In genomic region chr7:24284699-24285506, GRCh38 we compare ENCODE assay signal across 12 cellular contexts. TPM values are rescaled to one million over a fixed set of nuclear protein-coding genes. Genes with fewer than 3 reads are reported as not detected.
A peak's percentile ranks its signal among the peaks of the same experiment; 100 is the strongest.
DNase-seq lines count a peak whose midpoint lies in the region; ATAC-seq, FAIRE-seq and TF ChIP-seq lines count a peak whose summit lies in the region.
"Had no signal": no experiment of that assay in that cellular context is flagged by ENCODE, and none has a peak within 500 bp of the region (broad histone marks: within the 10 kb centered on the region; RNA-seq: fewer than 3 reads in every experiment).

No MANE protein-coding gene starts in this region.

- H3K27me3 ChIP-seq in PC-3 (ENCODE audit: low read length) (peaks cover 79% of the 10 kb centered on the region), transverse colon (peaks cover 91% of the 10 kb centered on the region)

- FAIRE-seq in A549 (lab: Jason Lieb, UNC) (no peak), GM12892 (lab: Jason Lieb, UNC) (peak; percentile 21)
- FAIRE-seq: D721Med had no signal

- H3K79me2 ChIP-seq in PC-3 (ENCODE audit: low read length) = no peaks in the 10 kb centered on the region

- H3K27ac Mint-ChIP-seq in naive B cell = no peak overlapping the region

- H3K9me3 ChIP-seq in A549 = no peaks in the 10 kb centered on the region; the same call in 2 of the 3 replicates
- no peaks in the 10 kb centered on the region for H3K9me3 ChIP-seq in PC-3 (ENCODE audit: low read length)
- no peaks in the 10 kb centered on the region for H3K9me3 ChIP-seq in transverse colon

- CTCF ChIA-PET in A549 (lab: Yijun Ruan, JAX) (no interaction called here), HEK293T (lab: Yijun Ruan, JAX) (no interaction called here), PC-3 (lab: Charles Lee) (no interaction called here)

- H3K9ac ChIP-seq in PC-3 (ENCODE audit: low read length) = no peak overlapping the region

- TF ChIP-seq POLR2A in A549 (IDR thresholded peaks at IDR 0.05; ENCODE audit: low read length) (no peak), GM12892 (IDR thresholded peaks at IDR 0.05; ENCODE audit: low read depth, low read length) (no peak), transverse colon (IDR thresholded peaks at IDR 0.05) (no peak)

- H3K27ac ChIP-seq in A549 (no peak overlapping the region), PC-3 (ENCODE audit: low read length) (no peak overlapping the region), transverse colon (no peak overlapping the region)
- H3K27ac ChIP-seq: epithelial cell of prostate had no signal

- POLR2A ChIA-PET in A549 (lab: Yijun Ruan, JAX) = no interaction called here
- POLR2A ChIA-PET in HEK293T (lab: Yijun Ruan, JAX) = no interaction called here
- POLR2A ChIA-PET in PC-3 (lab: Charles Lee; ENCODE audit: unreplicated experiment) = no interaction called here

- H3K4me1 ChIP-seq in A549 (peaks cover 19% of the 10 kb centered on the region; the same call in 2 of the 3 replicates), PC-3 (ENCODE audit: insufficient read depth, low read length) (no peaks in the 10 kb centered on the region), transverse colon (peaks cover 0 to 19% (median 3%) of the 10 kb centered on the region in 4 donors)

- H3F3A ChIP-seq in PC-3 (ENCODE audit: low read length, unreplicated experiment) = no peaks in the 10 kb centered on the region

- H3K36me3 ChIP-seq in PC-3 (ENCODE audit: low read depth, low read length) (no peaks in the 10 kb centered on the region), transverse colon (no peaks in the 10 kb centered on the region)

- peak in 1 of 2 experiments; percentile 11 for DNase-seq in A549 (ENCODE audit: low read depth in 1 of 2, low spot score in 1 of 2)
- DNase-seq in GM12892 (ENCODE audit: insufficient read length) = no peak
- peak; percentile 35 for DNase-seq in astrocyte of the hippocampus (ENCODE audit: low read depth, low spot score)
- no peak for DNase-seq in naive B cell
- no peak for DNase-seq in occipital lobe (lab: John Stamatoyannopoulos, UW)
- DNase-seq in HEK293T (ENCODE audit: extremely low spot score) = no peak
- no peak for DNase-seq in PC-3
- DNase-seq in transverse colon = no peak
- DNase-seq: NCI-H1105 treated with DMSO at 0.1 percent for 48 hours had no signal

- H3K4me3 ChIP-seq in A549 = peak overlapping the region; percentile 38
- H3K4me3 ChIP-seq in PC-3 (ENCODE audit: low read length) = no peak overlapping the region
- H3K4me3 ChIP-seq in transverse colon = peak overlapping the region in 1 of 4 donors; percentile 7

- WGBS in A549 (ENCODE audit: missing lambda C conversion rate) = 18% methylated on average over 31 of the region's 51 CpGs
- WGBS in transverse colon (ENCODE audit: low coverage in 1 of 2), 2 donors = 19% methylated on average over 50 of the region's 51 CpGs; no CpG with 5 or more reads in 1 of the 2 donors

- H3K9me3 Mint-ChIP-seq in naive B cell = no peaks in the 10 kb centered on the region

- BruUV-seq in PC-3 (replicated peaks; lab: Mats Ljungman, UMichigan) = no TSS peak

- no peaks in the 10 kb centered on the region for H4K20me1 ChIP-seq in PC-3 (ENCODE audit: low read length)

- H3K36me3 Mint-ChIP-seq in naive B cell = no peaks in the 10 kb centered on the region

- H3K4me1 Mint-ChIP-seq in naive B cell = peaks cover 14 to 24% (median 23%) of the 10 kb centered on the region in 3 donors

- in situ Hi-C loops in transverse colon (cut with MboI; ENCODE audit: low pct_ligation_motif_present in 1 of 4, low pct_unique_long_range_greater_than_20kb in 1 of 4, low sequenced_read_pairs in 3 of 4) = loop anchor here in 1 of 4 donors (25.0 kb wide), 1 partner anchor 377 kb away; no protein-coding TSS in a partner anchor

- H3K4me2 ChIP-seq in A549 (peak overlapping the region; percentile 82), PC-3 (ENCODE audit: low read length) (no peak overlapping the region)

- H3K4me3 Mint-ChIP-seq in naive B cell = peak overlapping the region; percentile 42 to 93 (median 83)

- no peak for TF ChIP-seq EP300 in A549 (IDR thresholded peaks at IDR 0.05)
- TF ChIP-seq EP300 in transverse colon (IDR thresholded peaks at IDR 0.05; ENCODE audit: low read depth) = no peak

- H3K27me3 Mint-ChIP-seq in naive B cell = peaks cover 32 to 44% (median 41%) of the 10 kb centered on the region in 3 donors

- H3K9me2 ChIP-seq in PC-3 (replicated peaks; ENCODE audit: low read length) = no peaks in the 10 kb centered on the region

- H2AFZ ChIP-seq in PC-3 (ENCODE audit: low read length) = no peak overlapping the region

- TF ChIP-seq RAD21 in A549 (conservative IDR thresholded peaks at IDR 0.05 in 1 of 2, IDR thresholded peaks at IDR 0.05 in 1 of 2) = peak in 1 of 2 experiments; percentile 21; a peak in 1 of 5 replicates

- peak; percentile 9; the same call in 1 of the 3 replicates for TF ChIP-seq CTCF in A549 (IDR thresholded peaks at IDR 0.05)
- TF ChIP-seq CTCF in PC-3 (conservative IDR thresholded peaks at IDR 0.05; ENCODE audit: low read depth, low read length) = no peak
- TF ChIP-seq CTCF in transverse colon (IDR thresholded peaks at IDR 0.05) = no peak

- intact Hi-C loops in PC-3 (cut with micrococcal nuclease) = loop anchor here (5.0 kb wide), 1 partner anchor 812 kb away; no protein-coding TSS in a partner anchor
- intact Hi-C loops in transverse colon (cut with DNase I; ENCODE audit: low total_unique reads) = no loop called here

- ATAC-seq in A549 = peak; percentile 66 to 83
- ATAC-seq in naive B cell (ENCODE audit: low read depth in 2 of 2) = peak in 1 of 2 donors; percentile 13
- no peak for ATAC-seq in PC-3

TF ChIP-seq in A549, 52 proteins besides CTCF, POLR2A, EP300 and RAD21:
- TF ChIP-seq SMC3 (IDR thresholded peaks at IDR 0.05) (peak; percentile 12; the same call in 1 of the 3 replicates), ZNF302 (CRISPR knock-in tag; IDR thresholded peaks at IDR 0.05) (no peak)

TF ChIP-seq in HEK293T, 16 proteins besides CTCF, POLR2A, EP300 and RAD21:
- no peak for TF ChIP-seq NFRKB (IDR thresholded peaks at IDR 0.05)
- no peak for TF ChIP-seq SUZ12 (IDR thresholded peaks at IDR 0.05)
- TF ChIP-seq, protein P1, sequence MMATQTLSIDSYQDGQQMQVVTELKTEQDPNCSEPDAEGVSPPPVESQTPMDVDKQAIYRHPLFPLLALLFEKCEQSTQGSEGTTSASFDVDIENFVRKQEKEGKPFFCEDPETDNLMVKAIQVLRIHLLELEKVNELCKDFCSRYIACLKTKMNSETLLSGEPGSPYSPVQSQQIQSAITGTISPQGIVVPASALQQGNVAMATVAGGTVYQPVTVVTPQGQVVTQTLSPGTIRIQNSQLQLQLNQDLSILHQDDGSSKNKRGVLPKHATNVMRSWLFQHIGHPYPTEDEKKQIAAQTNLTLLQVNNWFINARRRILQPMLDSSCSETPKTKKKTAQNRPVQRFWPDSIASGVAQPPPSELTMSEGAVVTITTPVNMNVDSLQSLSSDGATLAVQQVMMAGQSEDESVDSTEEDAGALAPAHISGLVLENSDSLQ (IDR thresholded peaks at IDR 0.05) = no peak
- TF ChIP-seq ARNT (IDR thresholded peaks at IDR 0.05) = no peak
- no peak for TF ChIP-seq FOXM1 (IDR thresholded peaks at IDR 0.05; ENCODE audit: borderline replicate concordance)
- no peak for TF ChIP-seq SP1 (IDR thresholded peaks at IDR 0.05)
- TF ChIP-seq CTBP1 (IDR thresholded peaks at IDR 0.05; ENCODE audit: borderline replicate concordance) = no peak
- no peak for TF ChIP-seq FOXA1 (IDR thresholded peaks at IDR 0.05)
- no peak for TF ChIP-seq BHLHE40 (IDR thresholded peaks at IDR 0.05; ENCODE audit: borderline replicate concordance)
- TF ChIP-seq TARDBP (IDR thresholded peaks at IDR 0.05) = no peak
- no peak for TF ChIP-seq FOXK2 (IDR thresholded peaks at IDR 0.05)
- TF ChIP-seq LEF1 (IDR thresholded peaks at IDR 0.05; ENCODE audit: borderline replicate concordance) = no peak
- TF ChIP-seq HDGF (IDR thresholded peaks at IDR 0.05; ENCODE audit: borderline replicate concordance) = no peak
- TF ChIP-seq ZNF384 (IDR thresholded peaks at IDR 0.05) = no peak
- TF ChIP-seq L3MBTL2 (conservative IDR thresholded peaks at IDR 0.05) = no peak
- no peak for TF ChIP-seq ELF4 (IDR thresholded peaks at IDR 0.05)

RNA-seq across cellular contexts. Expression of gene NPY, which starts 0.9 kb away (rescaled TPM):
- polyA plus RNA-seq in A549 (2011; rRNA removed) = not detected in 2 replicates
- not detected in 2 replicates for polyA plus RNA-seq in A549 (2012; cell fraction: cytosol; rRNA removed)
- polyA plus RNA-seq in A549 (2012; cell fraction: nucleus; rRNA removed) = not detected in 2 replicates
- polyA plus RNA-seq in A549 (2017; fragmentation: RNase III; extraction: RNeasy Plus Mini Kit Qiagen cat#74134 plus additional on column Dnase treatment) = not detected in 3 replicates
- polyA minus RNA-seq in A549 (2011; rRNA and poly(A)+ RNA removed) = not detected in 2 replicates
- not detected for polyA plus RNA-seq in GM12892 (2012; ENCODE audit: missing spikeins)
- under 1 TPM in 1 of 6 donors, not detected in 5; 0.64 TPM for polyA plus RNA-seq in naive B cell (ENCODE audit: low read depth in 6 of 6)
- total RNA-seq in occipital lobe = 40.9 TPM
- total RNA-seq in PC-3 (2014; rRNA removed) = not detected in 2 replicates
- not detected for total RNA-seq in transverse colon
- total RNA-seq: lung microvascular endothelial cell had no signal

Comparison
In these comparisons a context has a peak if more than half of its experiments do, and no peak if none do; other contexts are left out.
1. RNA of gene NPY, which starts 0.9 kb away (total RNA-seq): 40.9 TPM in occipital lobe (single experiment); not detected in PC-3 and not detected in transverse colon; every median in the first group is over 10 times any median in the second.